Comparison of ENCODE assay signal across 18 cellular contexts in the genomic region with DNA sequence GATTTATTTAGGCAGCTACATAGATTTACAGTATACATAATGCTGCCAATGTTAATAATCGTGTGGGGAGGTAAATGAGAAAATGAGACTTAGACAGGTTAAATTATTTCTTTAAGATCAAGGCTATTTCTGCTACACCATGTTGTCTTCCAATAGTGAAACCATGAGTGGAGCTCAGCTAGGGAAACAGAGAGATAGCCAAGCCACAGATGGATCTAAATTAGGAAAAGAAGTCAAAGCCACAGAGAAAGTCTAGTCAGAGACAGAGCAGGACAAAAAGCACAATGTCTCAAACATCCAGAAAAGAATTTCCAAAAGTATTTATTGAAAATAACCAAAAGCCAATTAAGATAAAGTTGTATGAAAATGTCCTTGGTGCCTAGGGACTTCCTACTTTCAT.
DNase-seq lines count a peak whose midpoint lies in the region; ATAC-seq and TF ChIP-seq lines count a peak whose summit lies in the region.
"Had no signal": no experiment of that assay in that cellular context is flagged by ENCODE, and none has a peak within 500 bp of the region (broad histone marks: within the 10 kb centered on the region; RNA-seq: fewer than 3 reads in every experiment).

No MANE protein-coding gene starts in this region.

- no peak overlapping the region for H4K91ac ChIP-seq in neuronal stem cell (ENCODE audit: low read depth, low read length, poor library complexity)

- H2BK15ac ChIP-seq in neuronal stem cell (ENCODE audit: low read length): no peak overlapping the region

- H3K27ac ChIP-seq in MM.1S (ENCODE audit: low read length) (no peak overlapping the region), neuronal stem cell (replicated peaks; ENCODE audit: low read length) (no peak overlapping the region)
- H3K27ac ChIP-seq: 22Rv1; A549; BLaER1 treated with 17β-estradiol and CSF1 and Interleukin-3, amounts not matched to agents 10 nM and 100 nM; C4-2B had no signal

- H3K79me1 ChIP-seq in neuronal stem cell (ENCODE audit: low read depth, low read length): no peaks in the 10 kb centered on the region

- no peak overlapping the region for H3K18ac ChIP-seq in neuronal stem cell (ENCODE audit: low read length)

- ATAC-seq in HG03139 (IDR thresholded peaks at IDR 0.05; ENCODE audit: unreplicated experiment) (no peak), GM18907 (IDR thresholded peaks at IDR 0.05; ENCODE audit: unreplicated experiment) (no peak)
- ATAC-seq: A549; CD8-positive, alpha-beta T cell had no signal

- H3K4me3 ChIP-seq in MM.1S (ENCODE audit: low read length): no peak overlapping the region
- no peak overlapping the region for H3K4me3 ChIP-seq in neuronal stem cell (ENCODE audit: low read length in 2 of 2)
- H3K4me3 ChIP-seq: A549; BLaER1 treated with 17β-estradiol and CSF1 and Interleukin-3, amounts not matched to agents 10 nM and 100 nM had no signal

- no peak overlapping the region for H3K14ac ChIP-seq in neuronal stem cell (ENCODE audit: low read length)

- no peaks in the 10 kb centered on the region for H3K79me2 ChIP-seq in MM.1S (ENCODE audit: low read length)

- H2BK120ac ChIP-seq in neuronal stem cell (ENCODE audit: low read depth, low read length): no peak overlapping the region

- H3K23ac ChIP-seq in neuronal stem cell (ENCODE audit: low read depth, low read length, poor library complexity): no peak overlapping the region

- no peaks in the 10 kb centered on the region for H3K36me3 ChIP-seq in MM.1S (replicated peaks; ENCODE audit: insufficient read depth, low read length)
- no peaks in the 10 kb centered on the region for H3K36me3 ChIP-seq in neuronal stem cell (replicated peaks in 1 of 2; ENCODE audit: control insufficient read depth in 2 of 2, insufficient read depth in 2 of 2, low read length in 2 of 2)
- H3K36me3 ChIP-seq: BLaER1 treated with 17β-estradiol and CSF1 and Interleukin-3, amounts not matched to agents 10 nM and 100 nM had no signal

- H3F3A ChIP-seq in MM.1S (ENCODE audit: insufficient read depth, low read length): no peaks in the 10 kb centered on the region

- H3K4me1 ChIP-seq in MM.1S (ENCODE audit: low read length): no peaks in the 10 kb centered on the region
- H3K4me1 ChIP-seq in neuronal stem cell (ENCODE audit: control insufficient read depth in 2 of 2, insufficient read depth in 1 of 2, low read depth in 1 of 2, low read length in 2 of 2): no peaks in the 10 kb centered on the region
- H3K4me1 ChIP-seq: A549; BLaER1 treated with 17β-estradiol and CSF1 and Interleukin-3, amounts not matched to agents 10 nM and 100 nM; Caco-2 had no signal

- DNase-seq in DMS53 (lab: John Stamatoyannopoulos, UW): peak; percentile 55
- peak; percentile 63 for DNase-seq in MM.1S
- peak; percentile 14 for DNase-seq in OCI-M1 (lab: John Stamatoyannopoulos, UW)
- DNase-seq in neuronal stem cell (ENCODE audit: low spot score): no peak
- DNase-seq in GM20000 (ENCODE audit: low spot score): no peak
- DNase-seq: AML-193; Caco-2; Calu3; CD4-positive, alpha-beta T cell; CD8-positive, alpha-beta T cell; DMS79 treated with DMSO at 0.1 percent for 48 hours; GF-D8 had no signal

- H3K9me3 ChIP-seq in MM.1S (replicated peaks; ENCODE audit: insufficient read depth, low read length): no peaks in the 10 kb centered on the region
- no peaks in the 10 kb centered on the region for H3K9me3 ChIP-seq in neuronal stem cell (replicated peaks in 1 of 2; ENCODE audit: control insufficient read depth in 2 of 2, insufficient read depth in 1 of 2, low read depth in 1 of 2, low read length in 2 of 2)
- H3K9me3 ChIP-seq: A549; BLaER1 treated with 17β-estradiol and CSF1 and Interleukin-3, amounts not matched to agents 10 nM and 100 nM; Caco-2 had no signal

- no peak overlapping the region for H4K8ac ChIP-seq in neuronal stem cell (ENCODE audit: low read depth, low read length)

- no peaks in the 10 kb centered on the region for H4K20me1 ChIP-seq in MM.1S (ENCODE audit: insufficient read depth, low read length)
- H4K20me1 ChIP-seq: BLaER1 treated with 17β-estradiol and CSF1 and Interleukin-3, amounts not matched to agents 10 nM and 100 nM had no signal

- no CpG with 5 or more reads among the region's 1 CpG for WGBS in neuronal stem cell (ENCODE audit: extremely low coverage in 2 of 2, insufficient read length in 2 of 2, insufficient replicate concordance in 1 of 2), 2 donors

- TF ChIP-seq CTCF in MM.1S (IDR thresholded peaks at IDR 0.05; ENCODE audit: low read length): no peak
- TF ChIP-seq CTCF in GM20000 (IDR thresholded peaks at IDR 0.05; ENCODE audit: extremely low read depth, missing control alignments): no peak

- no peaks in the 10 kb centered on the region for H3K27me3 ChIP-seq in MM.1S (replicated peaks; ENCODE audit: insufficient read depth, low read length)
- H3K27me3 ChIP-seq in neuronal stem cell (ENCODE audit: control insufficient read depth in 3 of 3, insufficient read depth in 3 of 3, low read depth in 1 of 3, low read length in 3 of 3): no peaks in the 10 kb centered on the region
- H3K27me3 ChIP-seq: BLaER1 treated with 17β-estradiol and CSF1 and Interleukin-3, amounts not matched to agents 10 nM and 100 nM had no signal

- no peak overlapping the region for H2AFZ ChIP-seq in MM.1S (ENCODE audit: low read length)
- H2AFZ ChIP-seq in neuronal stem cell (ENCODE audit: low read length): peak overlapping the region; percentile 5

- no peaks in the 10 kb centered on the region for H3K9me2 ChIP-seq in MM.1S (replicated peaks; ENCODE audit: insufficient read depth, low read length)

- H2BK12ac ChIP-seq in neuronal stem cell (ENCODE audit: low read length): no peak overlapping the region

- no peak overlapping the region for H2BK5ac ChIP-seq in neuronal stem cell (ENCODE audit: low read length)

- H3K4me2 ChIP-seq in MM.1S (ENCODE audit: low read depth, low read length) (peak overlapping the region; percentile 2; the same call in 1 of the 2 replicates), neuronal stem cell (ENCODE audit: insufficient read depth, low read length, poor library complexity, severe bottlenecking) (no peak overlapping the region)
- H3K4me2 ChIP-seq: A549; BLaER1 treated with 17β-estradiol and CSF1 and Interleukin-3, amounts not matched to agents 10 nM and 100 nM had no signal

- no peak overlapping the region for H3K4ac ChIP-seq in neuronal stem cell (ENCODE audit: low read length)

- no peak overlapping the region for H2AK5ac ChIP-seq in neuronal stem cell (ENCODE audit: low read depth, low read length)

- H3K9ac ChIP-seq in MM.1S (ENCODE audit: low read length) (no peak overlapping the region), neuronal stem cell (ENCODE audit: low read depth, low read length, poor library complexity) (no peak overlapping the region)
- H3K9ac ChIP-seq: BLaER1 treated with 17β-estradiol and CSF1 and Interleukin-3, amounts not matched to agents 10 nM and 100 nM had no signal

Comparison
In these comparisons a context has a peak if more than half of its experiments do, and no peak if none do; other contexts are left out.
1. DNase-seq: peak in DMS53 (single experiment), MM.1S (single experiment) and OCI-M1 (single experiment); none in neuronal stem cell (single experiment) and GM20000 (single experiment).